ENCODE assay signal across 16 cellular contexts in genomic region chr3:149368201-149368849, GRCh38. TPM values are rescaled to one million over a fixed set of nuclear protein-coding genes. Genes with fewer than 3 reads are reported as not detected.
DNase-seq lines count a peak whose midpoint lies in the region; FAIRE-seq and TF ChIP-seq lines count a peak whose summit lies in the region.
"Had no signal": no experiment of that assay in that cellular context is flagged by ENCODE, and none has a peak within 500 bp of the region (broad histone marks: within the 10 kb centered on the region; RNA-seq: fewer than 3 reads in every experiment).

No MANE protein-coding gene starts in this region.

- H3K18ac ChIP-seq in H9 (ENCODE audit: insufficient read length, low read depth, low read length): no peak overlapping the region
- peak overlapping the region; percentile 78; the same call in 1 of the 2 replicates for H3K18ac ChIP-seq in H1 (ENCODE audit: extremely low read depth, low read length)

- TF ChIP-seq RAD21 in H1 (IDR thresholded peaks at IDR 0.05 in 1 of 2, conservative IDR thresholded peaks at IDR 0.05 in 1 of 2; ENCODE audit: low read depth in 2 of 2, low read length in 2 of 2): no peak

- peaks cover 5% of the 10 kb centered on the region for H3K4me1 ChIP-seq in H9 (ENCODE audit: insufficient read depth, low read length)
- peaks cover 1 to 24% (median 20%) of the 10 kb centered on the region in 4 experiments for H3K4me1 ChIP-seq in H1 (replicated peaks in 1 of 4; ENCODE audit: control insufficient read depth in 3 of 4, insufficient read depth in 4 of 4, low read length in 3 of 4)

- H3K9me3 Mint-ChIP-seq in H9 (no peaks in the 10 kb centered on the region), osteocyte (ENCODE audit: unreplicated experiment) (no peaks in the 10 kb centered on the region)
- H3K9me3 Mint-ChIP-seq: activated T-helper 1 cell treated with anti-CD3 and anti-CD28 coated beads, Interleukin-12 subunit alpha, Interleukin-12 subunit beta, Interleukin-2, Interleukin-4 antibody, amounts not matched to agents 30 ng/mL and 10 ng/mL and 1 ng/mL, durations not matched to agents 14 hours and 24 hours and 36 hours; brain; immature natural killer cell; naive B cell had no signal

- H3K4me3 Mint-ChIP-seq in H9 (no peak overlapping the region), osteocyte (ENCODE audit: unreplicated experiment) (no peak overlapping the region)
- H3K4me3 Mint-ChIP-seq: activated T-helper 1 cell treated with anti-CD3 and anti-CD28 coated beads, Interleukin-12 subunit alpha, Interleukin-12 subunit beta, Interleukin-2, Interleukin-4 antibody, amounts not matched to agents 30 ng/mL and 10 ng/mL and 1 ng/mL, durations not matched to agents 14 hours and 24 hours and 36 hours; immature natural killer cell; naive B cell had no signal

- H2BK12ac ChIP-seq in H9 (ENCODE audit: insufficient read length, low read depth, low read length) (no peak overlapping the region), H1 (ENCODE audit: low read depth, low read length) (no peak overlapping the region; the same call in 1 of the 2 replicates)

- H3K27me3 Mint-ChIP-seq in H9 (ENCODE audit: low read depth) (no peaks in the 10 kb centered on the region), osteocyte (ENCODE audit: unreplicated experiment) (no peaks in the 10 kb centered on the region)
- H3K27me3 Mint-ChIP-seq: brain had no signal

- H2AK5ac ChIP-seq in H9 (ENCODE audit: insufficient read length, low read length) (no peak overlapping the region), H1 (ENCODE audit: low read depth, low read length) (no peak overlapping the region)

- H2BK20ac ChIP-seq in H9 (ENCODE audit: low read depth, low read length, poor library complexity, severe bottlenecking) (no peak overlapping the region), H1 (ENCODE audit: low read length) (no peak overlapping the region)

- H3K9ac ChIP-seq in H9 (ENCODE audit: extremely low read depth, insufficient read length, low read length): no peak overlapping the region
- H3K9ac ChIP-seq in H1 (replicated peaks in 1 of 4; ENCODE audit: extremely low read depth in 1 of 4, low read depth in 3 of 4, low read length in 3 of 4): no peak overlapping the region

- no peak overlapping the region for H2BK15ac ChIP-seq in H9 (ENCODE audit: low read depth, low read length)
- H2BK15ac ChIP-seq in H1 (ENCODE audit: low read length): no peak overlapping the region

- H3K4ac ChIP-seq in H9 (ENCODE audit: low read depth, low read length) (no peak overlapping the region), H1 (replicated peaks; ENCODE audit: insufficient read length, low read depth, low read length) (peak overlapping the region; percentile 72)

- no CpG with 5 or more reads among the region's 6 CpGs for WGBS in H9 (ENCODE audit: extremely low coverage, insufficient read length, low lambda C conversion rate)
- 86% methylated on average over 6 of the region's 6 CpGs; no CpG with 5 or more reads in 1 of the 2 experiments for WGBS in H1 (ENCODE audit: extremely low coverage in 1 of 2, insufficient coverage in 1 of 2, insufficient read length in 1 of 2, insufficient replicate concordance in 2 of 2, low coverage in 1 of 2, low lambda C conversion rate in 2 of 2, missing lambda C conversion rate in 1 of 2), 2 experiments

- no peak overlapping the region for H3T11ph ChIP-seq in H9 (ENCODE audit: low read length)

- H3K27ac Mint-ChIP-seq in H9 (peak overlapping the region; percentile 16 to 96 (median 17); a peak in 4 of 7 replicates), osteocyte (ENCODE audit: unreplicated experiment) (peak overlapping the region; percentile 23)
- H3K27ac Mint-ChIP-seq: activated T-helper 1 cell treated with anti-CD3 and anti-CD28 coated beads, Interleukin-12 subunit alpha, Interleukin-12 subunit beta, Interleukin-2, Interleukin-4 antibody, amounts not matched to agents 30 ng/mL and 10 ng/mL and 1 ng/mL, durations not matched to agents 14 hours and 24 hours and 36 hours; immature natural killer cell; naive B cell had no signal

- TF ChIP-seq POLR2A in H1 (IDR thresholded peaks at IDR 0.05; ENCODE audit: control extremely low read depth in 1 of 2, low read depth in 2 of 2, low read length in 2 of 2): no peak

- H4K5ac ChIP-seq in H9 (ENCODE audit: insufficient read length, low read depth, low read length): no peak overlapping the region
- peak overlapping the region; percentile 59 for H4K5ac ChIP-seq in H1 (ENCODE audit: insufficient read length, low read depth, low read length)

- H3K27ac ChIP-seq in H9 (ENCODE audit: insufficient read length, low read depth, low read length) (no peak overlapping the region), H1 (ENCODE audit: low read depth, low read length) (no peak overlapping the region)
- H3K27ac ChIP-seq: SK-N-MC had no signal

- CTCF ChIA-PET in H1 (lab: Charles Lee; ENCODE audit: partially characterized antibody): interaction anchor here (0.7 to 1.1 kb wide), 6 partner anchors 9 to 1488 kb away, joined by 3 to 5 read pairs (median 3); no protein-coding TSS in a partner anchor

- no peak for TF ChIP-seq EP300 in H1 (IDR thresholded peaks at IDR 0.05; ENCODE audit: borderline replicate concordance in 1 of 2, low read depth in 2 of 2, low read length in 2 of 2)

- H3K27me3 ChIP-seq in H9 (ENCODE audit: insufficient read depth, low read length) (no peaks in the 10 kb centered on the region), H1 (replicated peaks in 1 of 4; ENCODE audit: control insufficient read depth in 3 of 4, extremely low read depth in 1 of 4, insufficient read depth in 3 of 4, low read length in 3 of 4) (no peaks in the 10 kb centered on the region)

- H3K4me3 ChIP-seq in H1 (ENCODE audit: extremely low read depth in 1 of 4, insufficient read depth in 2 of 4, low read depth in 3 of 4, low read length in 4 of 4): no peak overlapping the region
- H3K4me3 ChIP-seq: SK-N-MC had no signal

- POLR2A ChIA-PET in H1 (lab: Charles Lee; ENCODE audit: partially characterized antibody): no interaction called here

- H3K79me1 ChIP-seq in H9 (ENCODE audit: insufficient read depth, low read depth, low read length, poor library complexity, severe bottlenecking) (no peaks in the 10 kb centered on the region), H1 (ENCODE audit: low read depth, low read length) (no peaks in the 10 kb centered on the region)

- no peak overlapping the region for H4K91ac ChIP-seq in H9 (ENCODE audit: insufficient read length, low read depth, low read length)
- H4K91ac ChIP-seq in H1 (replicated peaks; ENCODE audit: insufficient read length, low read length): no peak overlapping the region

- TF ChIP-seq CTCF in H9 (conservative IDR thresholded peaks at IDR 0.05) (no peak), H1 (IDR thresholded peaks at IDR 0.05; ENCODE audit: control extremely low read depth in 1 of 3, insufficient read depth in 1 of 3, low read depth in 1 of 3, low read length in 3 of 3) (no peak), osteocyte (IDR thresholded peaks at IDR 0.05) (no peak)

- H3K4me1 Mint-ChIP-seq in H9 (peaks cover 57 to 60% of the 10 kb centered on the region in 2 experiments), osteocyte (ENCODE audit: unreplicated experiment) (peaks cover 38% of the 10 kb centered on the region)
- H3K4me1 Mint-ChIP-seq: immature natural killer cell, naive B cell had no signal

- H3K56ac ChIP-seq in H9 (ENCODE audit: insufficient read length, low read depth, low read length): no peak overlapping the region
- no peak overlapping the region for H3K56ac ChIP-seq in H1 (replicated peaks; ENCODE audit: insufficient read length, low read depth, low read length)

- H3K9me3 ChIP-seq in H9 (ENCODE audit: control insufficient read depth, low read depth, low read length) (no peaks in the 10 kb centered on the region), H1 (ENCODE audit: insufficient read depth in 2 of 2, low read depth in 1 of 2, low read length in 1 of 2) (no peaks in the 10 kb centered on the region)

- H3K4me2 ChIP-seq in H9 (ENCODE audit: insufficient read depth, insufficient read length, low read length) (no peak overlapping the region), H1 (ENCODE audit: insufficient read depth in 1 of 2, low read depth in 2 of 2, low read length in 2 of 2) (peak overlapping the region in 1 of 2 experiments; percentile 38; a peak in 2 of 4 replicates)

- no peaks in the 10 kb centered on the region for H3K23me2 ChIP-seq in H9 (ENCODE audit: insufficient read length, low read depth, low read length, poor library complexity, severe bottlenecking)
- H3K23me2 ChIP-seq in H1 (ENCODE audit: low read depth, low read length): no peaks in the 10 kb centered on the region; the same call in 1 of the 2 replicates

- H3K23ac ChIP-seq in H9 (ENCODE audit: insufficient read length, low read depth, low read length): no peak overlapping the region
- no peak overlapping the region for H3K23ac ChIP-seq in H1 (ENCODE audit: insufficient read length)

- DNase-seq in H9 (no peak), NCI-H748 (lab: John Stamatoyannopoulos, UW; ENCODE audit: unreplicated experiment) (peak; percentile 54), H1 (ENCODE audit: low read depth in 1 of 2, low spot score in 2 of 2) (no peak), osteocyte (ENCODE audit: extremely low spot score, unreplicated experiment) (no peak), hippocampal formation (lab: John Stamatoyannopoulos, UW) (no peak), amygdala (lab: John Stamatoyannopoulos, UW) (no peak), DMS114 treated with DMSO at 0.1 percent for 48 hours (lab: John Stamatoyannopoulos, UW; ENCODE audit: unreplicated experiment) (no peak)
- no peak for DNase-seq in activated effector memory CD4-positive, alpha-beta T cell treated with anti-CD3 and anti-CD28 coated beads, Interleukin-2, amount 50 U/mL, for 16 hours
- DNase-seq: activated CD4-positive, CD25-positive, alpha-beta regulatory T cell treated with anti-CD3 and anti-CD28 coated beads, Interleukin-2, amount 50 U/mL, for 72 hours; GOT3; immature natural killer cell; naive B cell; NK-92 treated with Interleukin-12 subunit alpha and Interleukin-12 subunit beta, amount 100 ng/mL, for 24 hours had no signal

- no peak overlapping the region for H4K8ac ChIP-seq in H9 (replicated peaks; ENCODE audit: insufficient read length, low read depth, low read length)
- H4K8ac ChIP-seq in H1 (ENCODE audit: extremely low read depth, insufficient read depth, low read length): no peak overlapping the region

- H3K79me2 ChIP-seq in H9 (ENCODE audit: insufficient read depth, low read length) (no peaks in the 10 kb centered on the region), H1 (ENCODE audit: control insufficient read depth in 1 of 2, insufficient read depth in 2 of 2, low read length in 2 of 2) (no peaks in the 10 kb centered on the region)

- H4K20me1 ChIP-seq in H9 (ENCODE audit: control insufficient read depth, insufficient read depth, insufficient read length) (no peaks in the 10 kb centered on the region), H1 (replicated peaks in 1 of 2; ENCODE audit: control insufficient read depth in 1 of 2, insufficient read depth in 2 of 2, low read length in 2 of 2) (no peaks in the 10 kb centered on the region)

- H2BK120ac ChIP-seq in H9 (ENCODE audit: low read depth, low read length, poor library complexity, severe bottlenecking): no peak overlapping the region
- H2BK120ac ChIP-seq in H1 (replicated peaks; ENCODE audit: low read depth, low read length): peak overlapping the region; percentile 98

- no peak for FAIRE-seq in H1 (lab: Jason Lieb, UNC)

- H3K36me3 Mint-ChIP-seq in H9 (ENCODE audit: insufficient read depth in 1 of 3, low read depth in 3 of 3): no peaks in the 10 kb centered on the region
- peaks cover 20% of the 10 kb centered on the region for H3K36me3 Mint-ChIP-seq in osteocyte (ENCODE audit: unreplicated experiment)
- H3K36me3 Mint-ChIP-seq: brain, immature natural killer cell, naive B cell had no signal

- H3K14ac ChIP-seq in H9 (ENCODE audit: insufficient read depth, low read length) (no peak overlapping the region), H1 (ENCODE audit: insufficient read length) (no peak overlapping the region)

- no peaks in the 10 kb centered on the region for H3K36me3 ChIP-seq in H1 (ENCODE audit: control insufficient read depth in 2 of 4, insufficient read depth in 4 of 4, low read length in 3 of 4)

- no peak overlapping the region for H2AFZ ChIP-seq in H9 (ENCODE audit: low read length)
- H2AFZ ChIP-seq in H1 (ENCODE audit: low read length): no peak overlapping the region

- no peak overlapping the region for H2BK5ac ChIP-seq in H9 (ENCODE audit: insufficient read length, low read length)
- peak overlapping the region; percentile 27; the same call in 1 of the 2 replicates for H2BK5ac ChIP-seq in H1 (ENCODE audit: low read depth, low read length)

RNA-seq across cellular contexts. Expression of gene TM4SF1, which starts 9.1 kb away (rescaled TPM):
- total RNA-seq in H9 (2021): 1.2 and 2.2 TPM in 2 replicates
- 0.26 and 1.5 TPM in 2 replicates for total RNA-seq in H1 (2021; fragmentation: NEBNext Ultra II Directional; extraction: Animal tissue kit (Norgen Biotek cat#: 25700))
- polyA plus RNA-seq in H1 (2011; rRNA removed): 0.85 and 1.3 TPM in 2 replicates
- polyA plus RNA-seq in H1 (2011; cell fraction: cytosol; rRNA removed): 1.0 TPM
- 0.73 TPM for polyA plus RNA-seq in H1 (2011; cell fraction: nucleus; rRNA removed)
- polyA plus RNA-seq in H1 (2012, experiment 1 of 2): 0.64 to 1.1 TPM (median 0.72 TPM) in 4 replicates
- polyA plus RNA-seq in H1 (2012, experiment 2 of 2): 0.30 TPM
- polyA plus RNA-seq in H1 (2013, experiment 1 of 2): 0.75 TPM
- 0.81 TPM for polyA plus RNA-seq in H1 (2013, experiment 2 of 2)
- 0.47 and 0.88 TPM in 2 replicates for polyA minus RNA-seq in H1 (2011; rRNA and poly(A)+ RNA removed)
- 5.7 TPM for polyA minus RNA-seq in H1 (2011; cell fraction: cytosol; rRNA and poly(A)+ RNA removed)
- polyA minus RNA-seq in H1 (2011; cell fraction: nucleus; rRNA and poly(A)+ RNA removed): 4.7 TPM
- total RNA-seq in osteocyte: 120 and 122 TPM in 2 replicates
- polyA plus RNA-seq: immature natural killer cell had no signal

RNA-seq across cellular contexts. Expression of gene TM4SF18, which starts 34.9 kb away (rescaled TPM):
- 8.1 and 9.8 TPM in 2 replicates for total RNA-seq in H9 (2021)
- total RNA-seq in H1 (2021; fragmentation: NEBNext Ultra II Directional; extraction: Animal tissue kit (Norgen Biotek cat#: 25700)): 2.9 and 3.3 TPM in 2 replicates
- polyA plus RNA-seq in H1 (2011; rRNA removed): 4.5 and 13.6 TPM in 2 replicates
- polyA plus RNA-seq in H1 (2011; cell fraction: cytosol; rRNA removed): 5.3 TPM
- polyA plus RNA-seq in H1 (2011; cell fraction: nucleus; rRNA removed): 2.4 TPM
- polyA plus RNA-seq in H1 (2012, experiment 1 of 2): 7.0 to 14.7 TPM (median 8.8 TPM) in 4 replicates
- polyA plus RNA-seq in H1 (2012, experiment 2 of 2): 2.8 TPM
- polyA plus RNA-seq in H1 (2013, experiment 1 of 2): 13.5 TPM
- polyA plus RNA-seq in H1 (2013, experiment 2 of 2): 15.9 TPM
- 5.3 and 17.2 TPM in 2 replicates for polyA minus RNA-seq in H1 (2011; rRNA and poly(A)+ RNA removed)
- polyA minus RNA-seq in H1 (2011; cell fraction: cytosol; rRNA and poly(A)+ RNA removed): not detected
- 5.9 TPM for polyA minus RNA-seq in H1 (2011; cell fraction: nucleus; rRNA and poly(A)+ RNA removed)
- 2.2 and 3.7 TPM in 2 replicates for total RNA-seq in osteocyte
- total RNA-seq: activated T-helper 1 cell treated with anti-CD3 and anti-CD28 coated beads, Interleukin-12 subunit alpha, Interleukin-12 subunit beta, Interleukin-2, Interleukin-4 antibody, amounts not matched to agents 30 ng/mL and 10 ng/mL and 1 ng/mL, durations not matched to agents 14 hours and 24 hours and 36 hours had no signal
- polyA plus RNA-seq: immature natural killer cell had no signal

Comparison
In these comparisons a context has a peak if more than half of its experiments do, and no peak if none do; other contexts are left out.
1. RNA of gene TM4SF1, which starts 9.1 kb away (total RNA-seq): 120 to 122 TPM in osteocyte; 1.2 to 2.2 TPM in H9 and 0.26 to 1.5 TPM in H1; every median in the first group is over 10 times any median in the second.